In genomic region chr10:104255244-104255981, GRCh38 we compare ENCODE assay signal across 8 cellular contexts. TPM values are rescaled to one million over a fixed set of nuclear protein-coding genes. Genes with fewer than 3 reads are reported as not detected.
A peak's percentile ranks its signal among the peaks of the same experiment; 100 is the strongest.
DNase-seq lines count a peak whose midpoint lies in the region; ATAC-seq and TF ChIP-seq lines count a peak whose summit lies in the region.

No MANE protein-coding gene starts in this region.

- peak overlapping the region; percentile 95 for H3K4me3 Mint-ChIP-seq in activated naive CD4-positive, alpha-beta T cell treated with anti-CD3 and anti-CD28 coated beads, Interleukin-2, amount 50 U/mL, for 24 hours

- H3K36me3 ChIP-seq in ectodermal cell (ENCODE audit: control insufficient read depth, insufficient read depth, low read length) (no peaks in the 10 kb centered on the region), thyroid gland (peaks cover 0 to 2% of the 10 kb centered on the region in 2 donors)

- POLR2A ChIA-PET in RWPE1 (lab: Yijun Ruan, JAX; ENCODE audit: low non-redundant PET), result interaction anchor here (0.7 kb wide), 1 partner anchor 30 kb away, joined by 3 read pairs; no protein-coding TSS in a partner anchor

- intact Hi-C loops in thyroid gland (cut with DNase I), result no loop called here

- H3K4me1 Mint-ChIP-seq in activated naive CD4-positive, alpha-beta T cell treated with anti-CD3 and anti-CD28 coated beads, Interleukin-2, amount 50 U/mL, for 24 hours, result peaks cover 64% of the 10 kb centered on the region

- no peaks in the 10 kb centered on the region for H3K27me3 Mint-ChIP-seq in activated naive CD4-positive, alpha-beta T cell treated with anti-CD3 and anti-CD28 coated beads, Interleukin-2, amount 50 U/mL, for 24 hours

- TF ChIP-seq CTCF in RWPE1 (conservative IDR thresholded peaks at IDR 0.05; ENCODE audit: low read depth) (no peak), thyroid gland (IDR thresholded peaks at IDR 0.05) (no peak)

- no peak for DNase-seq in activated naive CD4-positive, alpha-beta T cell (lab: John Stamatoyannopoulos, UW)
- peak; percentile 65 for DNase-seq in RWPE1 (ENCODE audit: low spot score)
- DNase-seq in lung microvascular endothelial cell (ENCODE audit: low read depth in 2 of 2), result peak; percentile 95 to 96
- peak in 1 of 2 donors; percentile 27 for DNase-seq in thyroid gland
- DNase-seq in dedifferentiated amniotic fluid mesenchymal stem cell (ENCODE audit: extremely low spot score), result no peak

- H3K4me1 ChIP-seq in ectodermal cell (ENCODE audit: control insufficient read depth, insufficient read depth, low read length), result peaks cover 12% of the 10 kb centered on the region
- peaks cover 20 to 50% of the 10 kb centered on the region in 2 donors for H3K4me1 ChIP-seq in thyroid gland

- ATAC-seq in HG02973 (IDR thresholded peaks at IDR 0.05; ENCODE audit: unreplicated experiment), result peak; percentile 32

- H3K27ac Mint-ChIP-seq in activated naive CD4-positive, alpha-beta T cell treated with anti-CD3 and anti-CD28 coated beads, Interleukin-2, amount 50 U/mL, for 24 hours, result peak overlapping the region; percentile 96

- 4 to 6% methylated on average over 17 of the region's 17 CpGs for WGBS in ectodermal cell, 2 experiments
- 1% methylated on average over 10 to 14 of the region's 17 CpGs for WGBS in thyroid gland, 2 donors

- no peak for TF ChIP-seq POLR2A in thyroid gland (IDR thresholded peaks at IDR 0.05)

- no peaks in the 10 kb centered on the region for H3K9me3 Mint-ChIP-seq in activated naive CD4-positive, alpha-beta T cell treated with anti-CD3 and anti-CD28 coated beads, Interleukin-2, amount 50 U/mL, for 24 hours

- H3K27me3 ChIP-seq in ectodermal cell (ENCODE audit: control insufficient read depth, insufficient read depth, low read length, poor library complexity, severe bottlenecking) (peaks cover 39% of the 10 kb centered on the region), thyroid gland (no peaks in the 10 kb centered on the region)

- H3K36me3 Mint-ChIP-seq in activated naive CD4-positive, alpha-beta T cell treated with anti-CD3 and anti-CD28 coated beads, Interleukin-2, amount 50 U/mL, for 24 hours, result peaks cover 21% of the 10 kb centered on the region

- peak overlapping the region; percentile 62 for H3K4me3 ChIP-seq in ectodermal cell (ENCODE audit: insufficient read depth, low read depth, low read length)
- peak overlapping the region; percentile 41 to 90 (median 77) for H3K4me3 ChIP-seq in thyroid gland (replicated peaks in 1 of 3)

- H3K9me3 ChIP-seq in ectodermal cell (ENCODE audit: control insufficient read depth, low read length) (no peaks in the 10 kb centered on the region), thyroid gland (no peaks in the 10 kb centered on the region)

- H3K27ac ChIP-seq in RWPE1 (peak overlapping the region; percentile 94), ectodermal cell (ENCODE audit: insufficient read depth, low read depth, low read length, poor library complexity, severe bottlenecking) (no peak overlapping the region), thyroid gland (peak overlapping the region; percentile 92 to 98 (median 94))

- CTCF ChIA-PET in RWPE1 (lab: Yijun Ruan, JAX), result interaction anchor here (0.5 to 1.1 kb wide), 2 partner anchors 29 to 210 kb away, joined by 3 to 4 read pairs; no protein-coding TSS in a partner anchor

RNA-seq across cellular contexts. Expression of gene GSTO1, which starts 0.7 kb away (rescaled TPM):
- 30.9 TPM for polyA plus RNA-seq in ectodermal cell (2013, experiment 1 of 4)
- polyA plus RNA-seq in ectodermal cell (2013, experiment 2 of 4), result 31.6 TPM
- 37.3 TPM for polyA plus RNA-seq in ectodermal cell (2013, experiment 3 of 4)
- polyA plus RNA-seq in ectodermal cell (2013, experiment 4 of 4), result 34.9 TPM
- total RNA-seq in lung microvascular endothelial cell (220 and 286 TPM in 2 replicates), thyroid gland (100 to 1,000 TPM in 2 of 4 donors, 10 to 100 TPM in 2; 86.1 to 129 (median 102) TPM)

RNA-seq across cellular contexts. Expression of gene GSTO2, which starts 13.6 kb away (rescaled TPM):
- 6.6 TPM for polyA plus RNA-seq in ectodermal cell (2013, experiment 1 of 4)
- polyA plus RNA-seq in ectodermal cell (2013, experiment 2 of 4), result 8.8 TPM
- polyA plus RNA-seq in ectodermal cell (2013, experiment 3 of 4), result 3.4 TPM
- 4.5 TPM for polyA plus RNA-seq in ectodermal cell (2013, experiment 4 of 4)
- total RNA-seq in lung microvascular endothelial cell (0.65 and 0.99 TPM in 2 replicates), thyroid gland (10 to 100 TPM in 3 of 4 donors, 1 to 10 TPM in 1; 7.5 to 16.3 (median 12.8) TPM)

RNA-seq across cellular contexts. Expression of gene CFAP43, which starts 23.2 kb away (rescaled TPM):
- 1.9 TPM for polyA plus RNA-seq in ectodermal cell (2013, experiment 1 of 4)
- polyA plus RNA-seq in ectodermal cell (2013, experiment 2 of 4), result 3.3 TPM
- 1.5 TPM for polyA plus RNA-seq in ectodermal cell (2013, experiment 3 of 4)
- 1.7 TPM for polyA plus RNA-seq in ectodermal cell (2013, experiment 4 of 4)
- total RNA-seq in lung microvascular endothelial cell (under 0.01 TPM in 2 replicates), thyroid gland (10 to 100 TPM in 2 of 4 donors, 1 to 10 TPM in 2; 8.2 to 16.9 (median 11.5) TPM)

Comparison
In these comparisons a context has a peak if more than half of its experiments do, and no peak if none do; other contexts are left out.
1. DNase-seq: peak in RWPE1 (single experiment) and lung microvascular endothelial cell (2 of 2); none in activated naive CD4-positive, alpha-beta T cell (0 of 4) and dedifferentiated amniotic fluid mesenchymal stem cell (single experiment).